In the genomic region with DNA sequence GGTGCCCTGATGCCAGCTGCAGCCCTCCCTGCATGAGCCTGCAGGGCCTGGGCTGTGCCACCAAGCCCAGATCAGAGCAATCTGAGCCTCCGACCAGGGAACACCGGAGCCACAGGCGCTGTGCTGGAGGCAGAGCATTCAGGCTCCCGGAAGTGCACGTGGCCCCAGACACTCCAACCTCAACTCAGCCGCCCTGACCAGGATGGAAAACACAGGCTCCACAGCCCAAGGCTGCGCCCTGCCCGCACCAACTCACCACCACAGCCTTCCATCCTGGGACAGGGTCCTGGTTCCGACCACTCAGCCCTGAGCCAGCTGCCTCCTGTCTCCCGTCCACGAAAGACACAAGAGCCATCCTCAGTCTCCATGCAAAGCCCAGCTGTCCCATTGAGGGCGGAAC, we compare ENCODE assay signal across 24 cellular contexts.
"Had no signal": no experiment of that assay in that cellular context is flagged by ENCODE, and none has a peak within 500 bp of the region (broad histone marks: within the 10 kb centered on the region; RNA-seq: fewer than 3 reads in every experiment).

No MANE protein-coding gene starts in this region.

- H3K27ac ChIP-seq: coronary artery, parathyroid adenoma, psoas muscle, testis, transverse colon, WERI-Rb-1 had no signal

- ATAC-seq: activated CD8-positive, alpha-beta T cell treated with anti-CD3 and anti-CD28 coated beads for 36 hours; activated naive CD4-positive, alpha-beta T cell treated with anti-CD3 and anti-CD28 coated beads, Interleukin-2, amount 50 U/mL, for 72 hours; effector memory CD8-positive, alpha-beta T cell; left colon; T-helper 17 cell had no signal

- H3K9me3 ChIP-seq: psoas muscle, testis, transverse colon had no signal

- H3K27me3 ChIP-seq: testis, transverse colon had no signal

- DNase-seq: activated CD4-positive, alpha-beta T cell treated with anti-CD3 and anti-CD28 coated beads, Interleukin-2, amount 50 U/mL, for 1 hour; activated CD4-positive, CD25-positive, alpha-beta regulatory T cell treated with anti-CD3 and anti-CD28 coated beads, Interleukin-2, amount 50 U/mL, for 72 hours; activated CD8-positive, alpha-beta T cell treated with anti-CD3 and anti-CD28 coated beads for 36 hours; activated naive CD4-positive, alpha-beta T cell; activated T-cell treated with anti-CD3 and anti-CD28 coated beads, Interleukin-2, amount 50 U/mL, for 48 hours; cerebellar nuclear complex; effector memory CD8-positive, alpha-beta T cell; foreskin fibroblast; hippocampal formation; left colon; mesenchymal stem cell; nephron progenitor cell; psoas muscle; stimulated activated CD4-positive, alpha-beta T cell treated with anti-CD3 and anti-CD28 coated beads, Interleukin-1b, Interleukin-23, amount 100 ng/mL, for 48 hours; stimulated activated naive CD4-positive, alpha-beta T cell; T-helper 17 cell; T1000; testis; transverse colon; WERI-Rb-1 had no signal

- H3K4me3 ChIP-seq: coronary artery, psoas muscle, smooth muscle cell, testis, transverse colon had no signal

- H3K36me3 ChIP-seq: WERI-Rb-1 had no signal

- H3K4me1 ChIP-seq: parathyroid adenoma, psoas muscle, testis, transverse colon had no signal
